Comparison of ENCODE assay signal across 8 cellular contexts in genomic region chr17:39196820-39197331, GRCh38. TPM values are rescaled to one million over a fixed set of nuclear protein-coding genes. Genes with fewer than 3 reads are reported as not detected.
DNase-seq lines count a peak whose midpoint lies in the region; ATAC-seq and TF ChIP-seq lines count a peak whose summit lies in the region.

No MANE protein-coding gene starts in this region.

- H3K36me3 Mint-ChIP-seq in CD8-positive, alpha-beta T cell, result peaks cover 36% of the 10 kb centered on the region
- H3K36me3 Mint-ChIP-seq in activated naive CD4-positive, alpha-beta T cell treated with anti-CD3 and anti-CD28 coated beads, Interleukin-2, amount 50 U/mL, for 24 hours, result peaks cover 12% of the 10 kb centered on the region
- H3K36me3 Mint-ChIP-seq in stimulated activated naive B cell treated with anti-CD40 and anti-IgM and Interleukin-4, amounts not matched to agents 10 μg/mL and 1 μg/mL and 100 μg/mL, for 72 hours, result peaks cover 33 to 42% of the 10 kb centered on the region in 2 donors

- peaks cover 4% of the 10 kb centered on the region for H3K36me3 ChIP-seq in CD8-positive, alpha-beta T cell (ENCODE audit: insufficient read depth, low read length)

- no peaks in the 10 kb centered on the region for H3K27me3 Mint-ChIP-seq in CD8-positive, alpha-beta T cell (ENCODE audit: low read depth)
- no peaks in the 10 kb centered on the region for H3K27me3 Mint-ChIP-seq in activated naive CD4-positive, alpha-beta T cell treated with anti-CD3 and anti-CD28 coated beads, Interleukin-2, amount 50 U/mL, for 24 hours
- no peaks in the 10 kb centered on the region for H3K27me3 Mint-ChIP-seq in stimulated activated naive B cell treated with anti-CD40 and anti-IgM and Interleukin-4, amounts not matched to agents 10 μg/mL and 1 μg/mL and 100 μg/mL, for 72 hours

- CTCF ChIA-PET in CD8-positive, alpha-beta T cell (lab: Charles Lee), result interaction anchor here (1.1 to 2.3 kb wide), 2 partner anchors 9 to 35 kb away, joined by 3 to 6 read pairs; no protein-coding TSS in a partner anchor

- H3K4me3 Mint-ChIP-seq in CD8-positive, alpha-beta T cell, result peak overlapping the region; percentile 95
- peak overlapping the region; percentile 95 for H3K4me3 Mint-ChIP-seq in activated naive CD4-positive, alpha-beta T cell treated with anti-CD3 and anti-CD28 coated beads, Interleukin-2, amount 50 U/mL, for 24 hours
- H3K4me3 Mint-ChIP-seq in stimulated activated naive B cell treated with anti-CD40 and anti-IgM and Interleukin-4, amounts not matched to agents 10 μg/mL and 1 μg/mL and 100 μg/mL, for 72 hours, result peak overlapping the region; percentile 86 to 97

- POLR2A ChIA-PET in CD8-positive, alpha-beta T cell (lab: Charles Lee), result interaction anchor here (1.5 kb wide), 1 partner anchor 42 kb away, joined by 3 read pairs; no protein-coding TSS in a partner anchor

- H3K27ac ChIP-seq in CD8-positive, alpha-beta T cell (ENCODE audit: low read depth, low read length), result peak overlapping the region; percentile 31

- H3K27ac Mint-ChIP-seq in CD8-positive, alpha-beta T cell, result no peak overlapping the region
- H3K27ac Mint-ChIP-seq in activated naive CD4-positive, alpha-beta T cell treated with anti-CD3 and anti-CD28 coated beads, Interleukin-2, amount 50 U/mL, for 24 hours, result no peak overlapping the region
- H3K27ac Mint-ChIP-seq in stimulated activated naive B cell treated with anti-CD40 and anti-IgM and Interleukin-4, amounts not matched to agents 10 μg/mL and 1 μg/mL and 100 μg/mL, for 72 hours, result peak overlapping the region; percentile 47

- ATAC-seq in CD8-positive, alpha-beta T cell, result no peak
- peak in 1 of 2 donors; percentile 1 for ATAC-seq in stimulated activated naive B cell treated with anti-CD40 and anti-IgM and Interleukin-4, amounts not matched to agents 10 μg/mL and 1 μg/mL and 100 μg/mL, for 72 hours (replicated peaks)
- no peak for ATAC-seq in GM21529 (IDR thresholded peaks at IDR 0.05; ENCODE audit: unreplicated experiment)

- no peak for DNase-seq in CD8-positive, alpha-beta T cell
- DNase-seq in HT-29 (ENCODE audit: low spot score) (peak; percentile 27), OCI-M2 (lab: John Stamatoyannopoulos, UW; ENCODE audit: unreplicated experiment) (no peak), SK-N-DZ (ENCODE audit: low spot score) (no peak)
- DNase-seq in stimulated activated naive B cell treated with anti-CD40 and anti-IgM and Interleukin-4, amounts not matched to agents 10 μg/mL and 1 μg/mL and 100 μg/mL, for 72 hours, result no peak

- no peaks in the 10 kb centered on the region for H3K9me3 ChIP-seq in CD8-positive, alpha-beta T cell (ENCODE audit: low read length)

- H3K4me1 ChIP-seq in CD8-positive, alpha-beta T cell (ENCODE audit: insufficient read depth, low read length), result peaks cover 45% of the 10 kb centered on the region

- H3K4me3 ChIP-seq in CD8-positive, alpha-beta T cell (ENCODE audit: low read depth, low read length), result peak overlapping the region; percentile 74
- peak overlapping the region; percentile 65 for H3K4me3 ChIP-seq in iPS-11a (ENCODE audit: low read depth, low read length)

- peaks cover 62% of the 10 kb centered on the region for H3K4me1 Mint-ChIP-seq in CD8-positive, alpha-beta T cell (ENCODE audit: low read depth)
- H3K4me1 Mint-ChIP-seq in activated naive CD4-positive, alpha-beta T cell treated with anti-CD3 and anti-CD28 coated beads, Interleukin-2, amount 50 U/mL, for 24 hours, result peaks cover 39% of the 10 kb centered on the region
- H3K4me1 Mint-ChIP-seq in stimulated activated naive B cell treated with anti-CD40 and anti-IgM and Interleukin-4, amounts not matched to agents 10 μg/mL and 1 μg/mL and 100 μg/mL, for 72 hours, result peaks cover 32 to 56% of the 10 kb centered on the region in 2 donors

- no peak for TF ChIP-seq CTCF in CD8-positive, alpha-beta T cell (IDR thresholded peaks at IDR 0.05)

- intact Hi-C loops in CD8-positive, alpha-beta T cell (cut with DNase I, micrococcal nuclease), result no loop called here

- H3K27me3 ChIP-seq in CD8-positive, alpha-beta T cell (ENCODE audit: insufficient read depth, low read length), result no peaks in the 10 kb centered on the region

- H3K9me3 Mint-ChIP-seq in CD8-positive, alpha-beta T cell, result no peaks in the 10 kb centered on the region
- H3K9me3 Mint-ChIP-seq in activated naive CD4-positive, alpha-beta T cell treated with anti-CD3 and anti-CD28 coated beads, Interleukin-2, amount 50 U/mL, for 24 hours, result no peaks in the 10 kb centered on the region
- no peaks in the 10 kb centered on the region for H3K9me3 Mint-ChIP-seq in stimulated activated naive B cell treated with anti-CD40 and anti-IgM and Interleukin-4, amounts not matched to agents 10 μg/mL and 1 μg/mL and 100 μg/mL, for 72 hours

RNA-seq across cellular contexts. Expression of gene CACNB1, which starts 0.6 kb away (rescaled TPM):
- 10 to 100 TPM in 1 of 2 experiments, 1 to 10 TPM in 1; 9.1 to 11.8 TPM for total RNA-seq in CD8-positive, alpha-beta T cell
- 3.5 and 6.5 TPM in 2 replicates for total RNA-seq in HT-29 (2014; rRNA removed; shearing (Covaris generic))
- 5.6 and 6.7 TPM in 2 replicates for polyA plus RNA-seq in SK-N-DZ (2014; cell fraction: cytosol; rRNA removed)
- polyA plus RNA-seq in SK-N-DZ (2014; cell fraction: nucleus; rRNA removed), result 21.1 and 23.7 TPM in 2 replicates

RNA-seq across cellular contexts. Expression of gene RPL19, which starts 3.2 kb away (rescaled TPM):
- 1,000 to 10,000 TPM; 3,808 to 3,896 TPM for total RNA-seq in CD8-positive, alpha-beta T cell
- 2,436 and 2,711 TPM in 2 replicates for total RNA-seq in HT-29 (2014; rRNA removed; shearing (Covaris generic))
- polyA plus RNA-seq in SK-N-DZ (2014; cell fraction: cytosol; rRNA removed), result 4,397 and 4,496 TPM in 2 replicates
- polyA plus RNA-seq in SK-N-DZ (2014; cell fraction: nucleus; rRNA removed), result 2,609 and 3,563 TPM in 2 replicates

RNA-seq across cellular contexts. Expression of gene STAC2, which starts 28.9 kb away (rescaled TPM):
- under 1 TPM; 0.11 to 0.17 TPM for total RNA-seq in CD8-positive, alpha-beta T cell
- 0.28 TPM in 1 of 2 replicates, not detected in the other for total RNA-seq in HT-29 (2014; rRNA removed; shearing (Covaris generic))
- polyA plus RNA-seq in SK-N-DZ (2014; cell fraction: cytosol; rRNA removed), result 0.38 and 0.89 TPM in 2 replicates
- polyA plus RNA-seq in SK-N-DZ (2014; cell fraction: nucleus; rRNA removed), result 1.4 and 2.1 TPM in 2 replicates

RNA-seq across cellular contexts. Expression of gene ARL5C, which starts 30.9 kb away (rescaled TPM):
- total RNA-seq in CD8-positive, alpha-beta T cell, result not detected
- not detected in 2 replicates for total RNA-seq in HT-29 (2014; rRNA removed; shearing (Covaris generic))
- not detected in 2 replicates for polyA plus RNA-seq in SK-N-DZ (2014; cell fraction: cytosol; rRNA removed)
- not detected in 2 replicates for polyA plus RNA-seq in SK-N-DZ (2014; cell fraction: nucleus; rRNA removed)

RNA-seq across cellular contexts. Expression of gene PLXDC1, which starts 45.4 kb away (rescaled TPM):
- 10 to 100 TPM; 66.5 to 75.7 TPM for total RNA-seq in CD8-positive, alpha-beta T cell
- not detected in 2 replicates for total RNA-seq in HT-29 (2014; rRNA removed; shearing (Covaris generic))
- polyA plus RNA-seq in SK-N-DZ (2014; cell fraction: cytosol; rRNA removed), result not detected in 2 replicates
- 0.85 TPM in 1 of 2 replicates, not detected in the other for polyA plus RNA-seq in SK-N-DZ (2014; cell fraction: nucleus; rRNA removed)
